In the genomic region with DNA sequence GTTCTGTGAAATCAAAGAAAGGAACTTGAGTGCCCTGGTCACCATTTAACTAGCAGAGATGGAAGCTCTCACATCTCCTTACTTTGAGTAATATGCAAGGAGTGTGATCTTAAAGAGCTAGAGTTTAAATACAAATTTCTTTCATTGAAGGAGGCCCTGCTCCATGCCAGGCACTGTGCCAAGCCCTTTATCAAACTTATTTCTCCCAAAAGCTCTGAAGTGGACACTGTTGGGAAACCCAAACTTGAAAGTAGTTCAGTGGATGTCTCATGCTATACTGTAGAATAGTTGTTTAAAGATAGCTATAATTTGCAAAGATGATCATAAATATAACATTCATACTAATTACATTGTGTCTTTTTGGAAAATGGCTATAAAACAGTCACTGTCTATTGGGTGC, we compare ENCODE assay signal across 27 cellular contexts. TPM values are rescaled to one million over a fixed set of nuclear protein-coding genes. Genes with fewer than 3 reads are reported as not detected.
"Had no signal": no experiment of that assay in that cellular context is flagged by ENCODE, and none has a peak within 500 bp of the region (broad histone marks: within the 10 kb centered on the region; RNA-seq: fewer than 3 reads in every experiment).

No MANE protein-coding gene starts in this region.

- H3K4me3 ChIP-seq: left lung, lung, mucosa of descending colon, psoas muscle, skin epidermis, stomach, suprapubic skin, thoracic aorta, tibial artery, upper lobe of right lung had no signal

- H3K9me3 ChIP-seq: left lung, mucosa of descending colon, psoas muscle, stomach, suprapubic skin, thoracic aorta, tibial artery, upper lobe of right lung had no signal

- H3K9ac ChIP-seq: parathyroid adenoma had no signal

- H3K36me3 ChIP-seq: left lung, upper lobe of right lung had no signal

- H3K27ac ChIP-seq: left lung, parathyroid adenoma, psoas muscle, skin epidermis, stomach, suprapubic skin, thoracic aorta, tibial artery, upper lobe of right lung had no signal

- H3K4me1 ChIP-seq: left lung, parathyroid adenoma, psoas muscle, stomach, suprapubic skin, tibial artery, upper lobe of right lung had no signal

- H3K27me3 ChIP-seq: left lung, stomach, suprapubic skin, tibial artery, upper lobe of right lung had no signal

- ATAC-seq: left colon; left lung; mucosa of descending colon; naive thymus-derived CD4-positive, alpha-beta T cell; natural killer cell treated with Interleukin-12 subunit alpha and Interleukin-12 subunit beta and Interleukin-15 and Interleukin-18, amount 100 ng/mL, for 72 hours; psoas muscle; sciatic nerve; stimulated activated naive B cell treated with anti-CD40 and anti-IgM and Interleukin-4, amounts not matched to agents 10 μg/mL and 1 μg/mL and 100 μg/mL, for 72 hours; stimulated activated naive CD8-positive, alpha-beta T cell treated with anti-CD3 and anti-CD28 coated beads, Interleukin-15, Interleukin-2, amounts not matched to agents 100 U/mL and 50 U/mL, for 24 hours; upper lobe of right lung had no signal

- DNase-seq: head of caudate nucleus; hippocampal formation; kidney glomerular epithelial cell; left colon; left lung; mesendoderm; midbrain; mucosa of descending colon; naive thymus-derived CD4-positive, alpha-beta T cell; psoas muscle; stimulated activated CD4-positive, alpha-beta T cell treated with anti-CD3 and anti-CD28 coated beads, Interleukin-12 subunit alpha, Interleukin-12 subunit beta, amount 100 ng/mL, for 4 hours; stimulated activated CD4-positive, alpha-beta T cell treated with anti-CD3 and anti-CD28 coated beads, Interleukin-15, amount 100 ng/mL, for 24 hours; stimulated activated CD4-positive, alpha-beta T cell treated with anti-CD3 and anti-CD28 coated beads, Interleukin-2, amount 100 ng/mL, for 24 hours; stimulated activated CD4-positive, alpha-beta T cell treated with anti-CD3 and anti-CD28 coated beads, Interleukin-4, amount 100 ng/mL, for 1 hour; stimulated activated naive B cell treated with anti-CD40 and anti-IgM and Interleukin-4, amounts not matched to agents 10 μg/mL and 1 μg/mL and 100 μg/mL, for 72 hours; stimulated activated naive CD8-positive, alpha-beta T cell treated with anti-CD3 and anti-CD28 coated beads, Interleukin-15, Interleukin-2, amounts not matched to agents 100 U/mL and 50 U/mL, for 24 hours; stomach; tibial artery; trophoblast cell; upper lobe of right lung had no signal

RNA-seq across cellular contexts. Expression of a gene that starts 17.1 kb away (rescaled TPM):
- total RNA-seq: natural killer cell treated with Interleukin-12 subunit alpha and Interleukin-12 subunit beta and Interleukin-15 and Interleukin-18, amount 100 ng/mL, for 72 hours had no signal
